ENCODE assay signal across 11 cellular contexts in genomic region chr17:44216173-44216572, GRCh38. TPM values are rescaled to one million over a fixed set of nuclear protein-coding genes. Genes with fewer than 3 reads are reported as not detected.
DNase-seq lines count a peak whose midpoint lies in the region; ATAC-seq and TF ChIP-seq lines count a peak whose summit lies in the region.
"Had no signal": no experiment of that assay in that cellular context is flagged by ENCODE, and none has a peak within 500 bp of the region (broad histone marks: within the 10 kb centered on the region; RNA-seq: fewer than 3 reads in every experiment).

No MANE protein-coding gene starts in this region.

- peaks cover 5% of the 10 kb centered on the region for H3K4me1 ChIP-seq in neural progenitor cell

- H4K20me1 ChIP-seq in neural progenitor cell (ENCODE audit: low read depth) = peaks cover 37% of the 10 kb centered on the region

- H3K36me3 Mint-ChIP-seq in activated CD4-positive, alpha-beta memory T cell treated with anti-CD3 and anti-CD28 coated beads for 36 hours = peaks cover 55% of the 10 kb centered on the region
- H3K36me3 Mint-ChIP-seq in neural progenitor cell = peaks cover 12% of the 10 kb centered on the region

- no peak for TF ChIP-seq CTCF in neural progenitor cell (IDR thresholded peaks at IDR 0.05)

- H3K4me3 ChIP-seq in GM08714 (ENCODE audit: low read length) = peak overlapping the region; percentile 77; the same call in 1 of the 2 replicates
- H3K4me3 ChIP-seq in neural progenitor cell = no peak overlapping the region

- ATAC-seq in GM21786 (IDR thresholded peaks at IDR 0.05; ENCODE audit: unreplicated experiment) (peak; percentile 27), HG03439 (IDR thresholded peaks at IDR 0.05; ENCODE audit: unreplicated experiment) (no peak), left cardiac atrium (no peak)

- H3K4me1 Mint-ChIP-seq in activated CD4-positive, alpha-beta memory T cell treated with anti-CD3 and anti-CD28 coated beads for 36 hours (ENCODE audit: low read depth) = peaks cover 53% of the 10 kb centered on the region
- H3K4me1 Mint-ChIP-seq in neural progenitor cell = peaks cover 16% of the 10 kb centered on the region

- intact Hi-C loops in activated CD4-positive, alpha-beta memory T cell treated with anti-CD3 and anti-CD28 coated beads for 36 hours (cut with micrococcal nuclease) = no loop called here
- intact Hi-C loops in left cardiac atrium (cut with DNase I) = loop anchor here in 1 of 2 donors (5.0 kb wide), 1 partner anchor 111 kb away; no protein-coding TSS in a partner anchor

- CTCF ChIA-PET in activated CD4-positive, alpha-beta memory T cell treated with anti-CD3 and anti-CD28 coated beads for 36 hours (lab: Charles Lee) = interaction anchor here (1.0 to 2.6 kb wide), 8 partner anchors 9 to 141 kb away, joined by 3 to 20 read pairs (median 5); partner anchors contain the start of gene GRN

- no peaks in the 10 kb centered on the region for H3K36me3 ChIP-seq in neural progenitor cell

- DNase-seq in activated CD4-positive, alpha-beta memory T cell treated with anti-CD3 and anti-CD28 coated beads for 36 hours = peak; percentile 66
- DNase-seq in neural progenitor cell (ENCODE audit: low spot score) (no peak), ecto neural progenitor cell (ENCODE audit: low spot score) (no peak), left cardiac atrium (no peak)
- DNase-seq: DMS79, H9, kidney glomerular epithelial cell, NCI-H774 had no signal

- no peak overlapping the region for H2AFZ ChIP-seq in neural progenitor cell (replicated peaks)

- H3F3A ChIP-seq in neural progenitor cell (ENCODE audit: low read depth) = peaks cover 25% of the 10 kb centered on the region

- no peaks in the 10 kb centered on the region for H3K27me3 ChIP-seq in neural progenitor cell

- no peak overlapping the region for H3K27ac ChIP-seq in neural progenitor cell

- POLR2A ChIA-PET in activated CD4-positive, alpha-beta memory T cell treated with anti-CD3 and anti-CD28 coated beads for 36 hours (lab: Charles Lee) = interaction anchor here (1.5 to 1.6 kb wide), 2 partner anchors 30 to 109 kb away, joined by 5 to 7 read pairs; partner anchors contain the start of genes SLC25A39 and TMUB2

- H3K9me3 ChIP-seq in neural progenitor cell (ENCODE audit: low read depth) = no peaks in the 10 kb centered on the region

- peak overlapping the region; percentile 98 for H3K4me3 Mint-ChIP-seq in activated CD4-positive, alpha-beta memory T cell treated with anti-CD3 and anti-CD28 coated beads for 36 hours
- H3K4me3 Mint-ChIP-seq in neural progenitor cell = peak overlapping the region; percentile 21

- no peaks in the 10 kb centered on the region for H3K27me3 Mint-ChIP-seq in activated CD4-positive, alpha-beta memory T cell treated with anti-CD3 and anti-CD28 coated beads for 36 hours
- peaks cover 4% of the 10 kb centered on the region for H3K27me3 Mint-ChIP-seq in neural progenitor cell (ENCODE audit: insufficient read depth, low read depth)

- no peaks in the 10 kb centered on the region for H3K9me3 Mint-ChIP-seq in activated CD4-positive, alpha-beta memory T cell treated with anti-CD3 and anti-CD28 coated beads for 36 hours
- no peaks in the 10 kb centered on the region for H3K9me3 Mint-ChIP-seq in neural progenitor cell
- H3K9me3 Mint-ChIP-seq: H9 had no signal

- H3K79me2 ChIP-seq in neural progenitor cell (ENCODE audit: low read depth) = peaks cover 55% of the 10 kb centered on the region

- no peak overlapping the region for H3K9ac ChIP-seq in neural progenitor cell

- peak overlapping the region; percentile 94 for H3K27ac Mint-ChIP-seq in activated CD4-positive, alpha-beta memory T cell treated with anti-CD3 and anti-CD28 coated beads for 36 hours
- H3K27ac Mint-ChIP-seq in neural progenitor cell = no peak overlapping the region
- H3K27ac Mint-ChIP-seq: H9 had no signal

- H3K4me2 ChIP-seq in neural progenitor cell = no peak overlapping the region

RNA-seq across cellular contexts. Expression of gene UBTF, which starts 3.3 kb away (rescaled TPM):
- 100 to 1,000 TPM; 112 to 118 TPM for total RNA-seq in activated CD4-positive, alpha-beta memory T cell treated with anti-CD3 and anti-CD28 coated beads for 36 hours
- total RNA-seq in neural progenitor cell (ENCODE audit: low replicate concordance) (23.7 and 32.9 TPM in 2 replicates), left cardiac atrium (10 to 100 TPM; 35.5 to 48.2 TPM)

RNA-seq across cellular contexts. Expression of gene ATXN7L3, which starts 16.5 kb away (rescaled TPM):
- 10 to 100 TPM; 63.4 to 69.7 TPM for total RNA-seq in activated CD4-positive, alpha-beta memory T cell treated with anti-CD3 and anti-CD28 coated beads for 36 hours
- total RNA-seq in neural progenitor cell (ENCODE audit: low replicate concordance) = 38.9 and 73.6 TPM in 2 replicates
- total RNA-seq in left cardiac atrium = 10 to 100 TPM; 39.6 to 50.4 TPM

RNA-seq across cellular contexts. Expression of gene TMUB2, which starts 29.4 kb away (rescaled TPM):
- 10 to 100 TPM; 21.8 to 21.9 TPM for total RNA-seq in activated CD4-positive, alpha-beta memory T cell treated with anti-CD3 and anti-CD28 coated beads for 36 hours
- total RNA-seq in neural progenitor cell (ENCODE audit: low replicate concordance) = 16.6 and 26.3 TPM in 2 replicates
- 10 to 100 TPM; 22.5 to 23.1 TPM for total RNA-seq in left cardiac atrium

RNA-seq across cellular contexts. Expression of gene ASB16, which starts 45.7 kb away (rescaled TPM):
- under 1 TPM in 1 of 2 experiments, not detected in 1; 0.19 TPM for total RNA-seq in activated CD4-positive, alpha-beta memory T cell treated with anti-CD3 and anti-CD28 coated beads for 36 hours
- total RNA-seq in neural progenitor cell (ENCODE audit: low replicate concordance) = not detected in 2 replicates
- 1 to 10 TPM; 4.9 to 8.7 TPM for total RNA-seq in left cardiac atrium

RNA-seq across cellular contexts. Expression of gene SLC4A1, which starts 51.8 kb away (rescaled TPM):
- not detected for total RNA-seq in activated CD4-positive, alpha-beta memory T cell treated with anti-CD3 and anti-CD28 coated beads for 36 hours
- total RNA-seq in neural progenitor cell (ENCODE audit: low replicate concordance) = not detected in 2 replicates
- total RNA-seq in left cardiac atrium = under 1 TPM in 1 of 2 donors, not detected in 1; 0.63 TPM
- total RNA-seq: H9 had no signal
